In genomic region chr16:2555032-2555431, GRCh38 we compare ENCODE assay signal across 9 cellular contexts. TPM values are rescaled to one million over a fixed set of nuclear protein-coding genes. Genes with fewer than 3 reads are reported as not detected.
DNase-seq lines count a peak whose midpoint lies in the region; ATAC-seq, FAIRE-seq and TF ChIP-seq lines count a peak whose summit lies in the region.
"Not testable (repeated sequence)": the region's sequence is repeated elsewhere in the genome, so short reads cannot be mapped to it uniquely, and the experiment has no call there.
"Had no signal": no experiment of that assay in that cellular context is flagged by ENCODE, and none has a peak within 500 bp of the region (broad histone marks: within the 10 kb centered on the region; RNA-seq: fewer than 3 reads in every experiment).

No MANE protein-coding gene starts in this region.

- not testable (repeated sequence) for H3K9ac ChIP-seq in PC-3 (ENCODE audit: low read length); GM12878 (ENCODE audit: control insufficient read depth, insufficient read depth, low read length)

- POLR2A ChIA-PET in PC-3 (lab: Charles Lee; ENCODE audit: unreplicated experiment); GM12878 (lab: Charles Lee): not testable (repeated sequence)

- not testable (repeated sequence) for H3K4me1 Mint-ChIP-seq in Calu3 (ENCODE audit: low read depth, unreplicated experiment); activated T-cell treated with anti-CD3 and anti-CD28 coated beads, Interleukin-2, amount 50 U/mL, for 72 hours (ENCODE audit: low read depth); memory B cell; stimulated activated memory B cell treated with anti-CD40 and anti-IgM and Interleukin-4, amounts not matched to agents 10 μg/mL and 1 μg/mL and 100 μg/mL, for 72 hours

- not testable (repeated sequence) for DNase-seq in Calu3; PC-3; activated T-cell treated with anti-CD3 and anti-CD28 coated beads, Interleukin-2, amount 50 U/mL, for 72 hours; GM12878 (ENCODE audit: low read depth, low spot score); memory B cell (ENCODE audit: low spot score in 2 of 2)

- not testable (repeated sequence) for TF ChIP-seq CTCF in Calu3 (IDR thresholded peaks at IDR 0.05; ENCODE audit: unreplicated experiment); PC-3 (conservative IDR thresholded peaks at IDR 0.05; ENCODE audit: low read depth, low read length); GM12878 (IDR thresholded peaks at IDR 0.05 in 2 of 3, conservative IDR thresholded peaks at IDR 0.05 in 1 of 3; ENCODE audit: control insufficient read depth in 2 of 3, extremely low read depth in 1 of 3, insufficient read depth in 1 of 3, low read depth in 3 of 3, low read length in 3 of 3); gastroesophageal sphincter (IDR thresholded peaks at IDR 0.05)

- not testable (repeated sequence) for H4K20me1 ChIP-seq in PC-3 (ENCODE audit: low read length); GM12878 (ENCODE audit: control insufficient read depth, insufficient read depth)

- TF ChIP-seq POLR2A in GM12878 (IDR thresholded peaks at IDR 0.05; ENCODE audit: low read depth, low read length); gastroesophageal sphincter (IDR thresholded peaks at IDR 0.05): not testable (repeated sequence)

- not testable (repeated sequence) for FAIRE-seq in GM12878 (lab: Jason Lieb, UNC)

- H3K9me3 ChIP-seq in PC-3 (ENCODE audit: low read length); GM12878 (replicated peaks; ENCODE audit: control insufficient read depth, insufficient read depth, low read length); gastroesophageal sphincter: not testable (repeated sequence)

- not testable (repeated sequence) for H2AFZ ChIP-seq in PC-3 (ENCODE audit: low read length); GM12878 (ENCODE audit: control insufficient read depth, low read depth, low read length)

- WGBS in GM12878 (ENCODE audit: insufficient coverage, insufficient replicate concordance, low lambda C conversion rate, missing lambda C conversion rate) = no CpG with 5 or more reads among the region's 8 CpGs
- no CpG with 5 or more reads among the region's 8 CpGs for WGBS in gastroesophageal sphincter (ENCODE audit: low coverage in 1 of 2), 2 donors

- not testable (repeated sequence) for H3K79me2 ChIP-seq in PC-3 (ENCODE audit: low read length); GM12878 (ENCODE audit: control insufficient read depth, insufficient read depth, low read length)

- not testable (repeated sequence) for H3K4me3 Mint-ChIP-seq in Calu3 (ENCODE audit: low read depth, unreplicated experiment); activated T-cell treated with anti-CD3 and anti-CD28 coated beads, Interleukin-2, amount 50 U/mL, for 72 hours; memory B cell; stimulated activated memory B cell treated with anti-CD40 and anti-IgM and Interleukin-4, amounts not matched to agents 10 μg/mL and 1 μg/mL and 100 μg/mL, for 72 hours

- in situ Hi-C loops in GM12878 (cut with MboI) = not testable (repeated sequence)

- not testable (repeated sequence) for ATAC-seq in PC-3
- ATAC-seq in activated T-cell treated with anti-CD3 and anti-CD28 coated beads, Interleukin-2, amount 50 U/mL, for 72 hours (replicated peaks in 1 of 2) = peak; percentile 46 to 69
- ATAC-seq in GM12878 (peak; percentile 67), gastroesophageal sphincter (peak; percentile 33), memory B cell (ENCODE audit: low read depth) (peak; percentile 34)
- peak; percentile 73 for ATAC-seq in stimulated activated memory B cell treated with anti-CD40 and anti-IgM and Interleukin-4, amounts not matched to agents 10 μg/mL and 1 μg/mL and 100 μg/mL, for 72 hours

- not testable (repeated sequence) for H3K27ac ChIP-seq in PC-3 (ENCODE audit: low read length); GM12878 (ENCODE audit: control insufficient read depth, insufficient read depth); gastroesophageal sphincter

- TF ChIP-seq RAD21 in GM12878 (IDR thresholded peaks at IDR 0.05; ENCODE audit: insufficient read depth, low read depth, low read length) = not testable (repeated sequence)

- TF ChIP-seq EP300 in GM12878 (IDR thresholded peaks at IDR 0.05; ENCODE audit: borderline replicate concordance in 1 of 2, control insufficient read depth in 1 of 2, low read depth in 2 of 2, low read length in 2 of 2); gastroesophageal sphincter (IDR thresholded peaks at IDR 0.05): not testable (repeated sequence)

- H3K27me3 ChIP-seq in PC-3 (ENCODE audit: low read length); GM12878 (replicated peaks in 1 of 2; ENCODE audit: control insufficient read depth in 2 of 2, insufficient read depth in 2 of 2, low read length in 1 of 2); gastroesophageal sphincter: not testable (repeated sequence)

- intact Hi-C loops in Calu3 (cut with micrococcal nuclease; ENCODE audit: unreplicated experiment); PC-3 (cut with micrococcal nuclease); GM12878 (cut with micrococcal nuclease; ENCODE audit: unreplicated experiment): not testable (repeated sequence)

- not testable (repeated sequence) for H3K9me2 ChIP-seq in PC-3 (replicated peaks; ENCODE audit: low read length)

- not testable (repeated sequence) for H3F3A ChIP-seq in PC-3 (ENCODE audit: low read length, unreplicated experiment)

- H3K27ac Mint-ChIP-seq in Calu3 (ENCODE audit: unreplicated experiment); activated T-cell treated with anti-CD3 and anti-CD28 coated beads, Interleukin-2, amount 50 U/mL, for 72 hours; memory B cell; stimulated activated memory B cell treated with anti-CD40 and anti-IgM and Interleukin-4, amounts not matched to agents 10 μg/mL and 1 μg/mL and 100 μg/mL, for 72 hours: not testable (repeated sequence)

- SMC1A ChIA-PET in GM12878 (lab: Charles Lee; ENCODE audit: uncharacterized antibody, unreplicated experiment) = not testable (repeated sequence)

- not testable (repeated sequence) for H3K36me3 Mint-ChIP-seq in Calu3 (ENCODE audit: insufficient read depth, unreplicated experiment); activated T-cell treated with anti-CD3 and anti-CD28 coated beads, Interleukin-2, amount 50 U/mL, for 72 hours (ENCODE audit: insufficient read depth in 2 of 2); memory B cell; stimulated activated memory B cell treated with anti-CD40 and anti-IgM and Interleukin-4, amounts not matched to agents 10 μg/mL and 1 μg/mL and 100 μg/mL, for 72 hours

- not testable (repeated sequence) for H3K4me1 ChIP-seq in PC-3 (ENCODE audit: insufficient read depth, low read length); GM12878 (ENCODE audit: control insufficient read depth, insufficient read depth, low read length); gastroesophageal sphincter

- CTCF ChIA-PET in Calu3 (lab: Charles Lee); PC-3 (lab: Charles Lee); GM12878 (lab: Yijun Ruan, JAX): not testable (repeated sequence)

- not testable (repeated sequence) for H3K36me3 ChIP-seq in PC-3 (ENCODE audit: low read depth, low read length); GM12878 (ENCODE audit: control insufficient read depth in 2 of 2, insufficient read depth in 2 of 2, low read length in 1 of 2); gastroesophageal sphincter

- H3K9me3 Mint-ChIP-seq in Calu3 (ENCODE audit: low read depth, unreplicated experiment); activated T-cell treated with anti-CD3 and anti-CD28 coated beads, Interleukin-2, amount 50 U/mL, for 72 hours; memory B cell; stimulated activated memory B cell treated with anti-CD40 and anti-IgM and Interleukin-4, amounts not matched to agents 10 μg/mL and 1 μg/mL and 100 μg/mL, for 72 hours: not testable (repeated sequence)

- BruUV-seq in Calu3 (replicated peaks; lab: Mats Ljungman, UMichigan) (TSS peak; percentile 53), PC-3 (replicated peaks; lab: Mats Ljungman, UMichigan) (TSS peak; percentile 5)
- BruUV-seq in GM12878 (replicated peaks; lab: Mats Ljungman, UMichigan) = not testable (repeated sequence)

- not testable (repeated sequence) for H3K4me2 ChIP-seq in PC-3 (ENCODE audit: low read length); GM12878 (ENCODE audit: control insufficient read depth, insufficient read depth)

- not testable (repeated sequence) for H3K27me3 Mint-ChIP-seq in Calu3 (ENCODE audit: unreplicated experiment); activated T-cell treated with anti-CD3 and anti-CD28 coated beads, Interleukin-2, amount 50 U/mL, for 72 hours (ENCODE audit: low read depth); memory B cell; stimulated activated memory B cell treated with anti-CD40 and anti-IgM and Interleukin-4, amounts not matched to agents 10 μg/mL and 1 μg/mL and 100 μg/mL, for 72 hours

- RAD21 ChIA-PET in GM12878 (lab: Charles Lee; ENCODE audit: unreplicated experiment) = not testable (repeated sequence)

- H3K4me3 ChIP-seq in PC-3 (ENCODE audit: low read length); GM12878; gastroesophageal sphincter: not testable (repeated sequence)

RNA-seq across cellular contexts. Expression of gene PDPK1, which starts 17.2 kb away (rescaled TPM):
- total RNA-seq in Calu3 (2022) (57.4 and 62.4 TPM in 2 replicates), PC-3 (2014; rRNA removed) (13.7 and 18.9 TPM in 2 replicates), GM12878 (2014; rRNA removed) (18.2 and 22.7 TPM in 2 replicates), GM12878 (2014; rRNA removed; fragmentation: Illumina TruSeq; extraction: Trizol) (15.8 and 18.0 TPM in 2 replicates), GM12878 (2021) (35.7 and 39.0 TPM in 2 replicates), gastroesophageal sphincter (10 to 100 TPM; 30.8 to 43.1 (median 36.5) TPM)
- total RNA-seq in activated T-cell treated with anti-CD3 and anti-CD28 coated beads, Interleukin-2, amount 50 U/mL, for 72 hours = 10 to 100 TPM; 53.0 to 53.8 TPM
- total RNA-seq in GM12878 (2013; cell fraction: nucleolus; rRNA removed) = 62.9 and 66.4 TPM in 2 replicates
- 11.0 TPM for polyA plus RNA-seq in GM12878 (2011; ENCODE audit: low read depth)
- polyA plus RNA-seq in GM12878 (2011; rRNA removed) (40.1 and 41.3 TPM in 2 replicates), GM12878 (2014; fragmentation: Illumina TruSeq; extraction: Trizol) (31.6 and 38.5 TPM in 2 replicates), GM12878 (2014; fragmentation: Nextera tagmentation; extraction: Ambion mirVana) (1 to 10 TPM; 3.9 to 5.2 TPM), GM12878 (2014; rRNA removed) (24.7 and 25.5 TPM in 2 replicates), GM12878 (2016; fragmentation: Nextera tagmentation; extraction: Ambion mirVana) (10 to 100 TPM; 26.3 to 30.8 TPM)
- polyA plus RNA-seq in GM12878 (2011; cell fraction: cytosol; rRNA removed) = 30.9 and 33.6 TPM in 2 replicates
- 45.6 and 48.6 TPM in 2 replicates for polyA plus RNA-seq in GM12878 (2011; cell fraction: nucleus; rRNA removed)
- 15.1 and 19.1 TPM in 2 replicates for polyA plus RNA-seq in GM12878 (2012)
- polyA minus RNA-seq in GM12878 (2011; rRNA and poly(A)+ RNA removed) = 46.2 and 54.6 TPM in 2 replicates
- polyA minus RNA-seq in GM12878 (2011; cell fraction: cytosol; rRNA and poly(A)+ RNA removed) = 11.4 and 16.6 TPM in 2 replicates
- 18.3 and 23.6 TPM in 2 replicates for polyA minus RNA-seq in GM12878 (2011; cell fraction: nucleus; rRNA and poly(A)+ RNA removed)

RNA-seq across cellular contexts. Expression of gene CEMP1, which starts 23.8 kb away (rescaled TPM):
- total RNA-seq in Calu3 (2022) (0.86 and 0.90 TPM in 2 replicates), PC-3 (2014; rRNA removed) (0.46 TPM in 1 of 2 replicates, not detected in the other), GM12878 (2014; rRNA removed) (not detected in 2 replicates), GM12878 (2014; rRNA removed; fragmentation: Illumina TruSeq; extraction: Trizol) (not detected in 2 replicates), GM12878 (2021) (0.15 TPM in 1 of 2 replicates, not detected in the other), gastroesophageal sphincter (under 1 TPM in 1 of 4 donors, not detected in 3; 0.40 TPM)
- under 1 TPM in 1 of 2 donors, not detected in 1; 0.30 TPM for total RNA-seq in activated T-cell treated with anti-CD3 and anti-CD28 coated beads, Interleukin-2, amount 50 U/mL, for 72 hours
- total RNA-seq in GM12878 (2013; cell fraction: nucleolus; rRNA removed) = 0.98 TPM in 1 of 2 replicates, not detected in the other
- polyA plus RNA-seq in GM12878 (2011; ENCODE audit: low read depth) = not detected
- polyA plus RNA-seq in GM12878 (2011; rRNA removed) (0.05 TPM in 1 of 2 replicates, not detected in the other), GM12878 (2014; fragmentation: Illumina TruSeq; extraction: Trizol) (not detected in 2 replicates), GM12878 (2014; fragmentation: Nextera tagmentation; extraction: Ambion mirVana) (1 to 10 TPM in 1 of 2 experiments, not detected in 1; 1.5 TPM), GM12878 (2014; rRNA removed) (not detected in 2 replicates), GM12878 (2016; fragmentation: Nextera tagmentation; extraction: Ambion mirVana) (1 to 10 TPM; 3.9 to 8.2 TPM)
- 0.13 TPM in 1 of 2 replicates, not detected in the other for polyA plus RNA-seq in GM12878 (2011; cell fraction: cytosol; rRNA removed)
- 0.16 TPM in 1 of 2 replicates, not detected in the other for polyA plus RNA-seq in GM12878 (2011; cell fraction: nucleus; rRNA removed)
- 2.8 TPM in 1 of 2 replicates, not detected in the other for polyA plus RNA-seq in GM12878 (2012)
- 0.31 TPM in 1 of 2 replicates, not detected in the other for polyA minus RNA-seq in GM12878 (2011; rRNA and poly(A)+ RNA removed)
- polyA minus RNA-seq in GM12878 (2011; cell fraction: cytosol; rRNA and poly(A)+ RNA removed) = not detected in 2 replicates
- 0.36 and 0.96 TPM in 2 replicates for polyA minus RNA-seq in GM12878 (2011; cell fraction: nucleus; rRNA and poly(A)+ RNA removed)
- total RNA-seq: HFFc6 had no signal
- polyA plus RNA-seq: AG04450 had no signal

RNA-seq across cellular contexts. Expression of gene AMDHD2, which starts 34.9 kb away (rescaled TPM):
- total RNA-seq in Calu3 (2022) (60.2 and 65.1 TPM in 2 replicates), PC-3 (2014; rRNA removed) (50.3 and 62.8 TPM in 2 replicates), GM12878 (2014; rRNA removed) (26.3 and 32.2 TPM in 2 replicates), GM12878 (2014; rRNA removed; fragmentation: Illumina TruSeq; extraction: Trizol) (8.0 and 8.9 TPM in 2 replicates), GM12878 (2021) (35.1 and 41.8 TPM in 2 replicates), gastroesophageal sphincter (10 to 100 TPM; 14.0 to 29.1 (median 23.4) TPM)
- total RNA-seq in activated T-cell treated with anti-CD3 and anti-CD28 coated beads, Interleukin-2, amount 50 U/mL, for 72 hours = 10 to 100 TPM; 28.2 to 33.8 TPM
- 69.9 and 87.2 TPM in 2 replicates for total RNA-seq in GM12878 (2013; cell fraction: nucleolus; rRNA removed)
- polyA plus RNA-seq in GM12878 (2011; ENCODE audit: low read depth) = 4.6 TPM
- polyA plus RNA-seq in GM12878 (2011; rRNA removed) (3.0 and 5.2 TPM in 2 replicates), GM12878 (2014; fragmentation: Illumina TruSeq; extraction: Trizol) (0.76 and 3.9 TPM in 2 replicates), GM12878 (2014; fragmentation: Nextera tagmentation; extraction: Ambion mirVana) (under 1 TPM in 1 of 2 experiments, not detected in 1; 0.60 TPM), GM12878 (2014; rRNA removed) (35.6 and 38.4 TPM in 2 replicates), GM12878 (2016; fragmentation: Nextera tagmentation; extraction: Ambion mirVana) (10 to 100 TPM; 24.3 to 29.4 TPM)
- polyA plus RNA-seq in GM12878 (2011; cell fraction: cytosol; rRNA removed) = 8.4 and 14.9 TPM in 2 replicates
- polyA plus RNA-seq in GM12878 (2011; cell fraction: nucleus; rRNA removed) = 92.7 and 133 TPM in 2 replicates
- 17.9 and 19.9 TPM in 2 replicates for polyA plus RNA-seq in GM12878 (2012)
- 3.6 and 13.4 TPM in 2 replicates for polyA minus RNA-seq in GM12878 (2011; rRNA and poly(A)+ RNA removed)
- 4.2 and 7.5 TPM in 2 replicates for polyA minus RNA-seq in GM12878 (2011; cell fraction: cytosol; rRNA and poly(A)+ RNA removed)
- 27.3 and 47.7 TPM in 2 replicates for polyA minus RNA-seq in GM12878 (2011; cell fraction: nucleus; rRNA and poly(A)+ RNA removed)

RNA-seq across cellular contexts. Expression of gene ATP6V0C, which starts 41.3 kb away (rescaled TPM):
- total RNA-seq in Calu3 (2022) = 260 and 262 TPM in 2 replicates
- total RNA-seq in PC-3 (2014; rRNA removed) = 67.4 and 80.2 TPM in 2 replicates
- total RNA-seq in activated T-cell treated with anti-CD3 and anti-CD28 coated beads, Interleukin-2, amount 50 U/mL, for 72 hours = 10 to 100 TPM; 94.2 to 94.8 TPM
- 23.2 and 35.0 TPM in 2 replicates for total RNA-seq in GM12878 (2013; cell fraction: nucleolus; rRNA removed)
- 14.0 and 19.1 TPM in 2 replicates for total RNA-seq in GM12878 (2014; rRNA removed)
- total RNA-seq in GM12878 (2014; rRNA removed; fragmentation: Illumina TruSeq; extraction: Trizol) = 8.2 and 10.4 TPM in 2 replicates
- 127 and 135 TPM in 2 replicates for total RNA-seq in GM12878 (2021)
- 42.6 TPM for polyA plus RNA-seq in GM12878 (2011; ENCODE audit: low read depth)
- 1.5 and 5.9 TPM in 2 replicates for polyA plus RNA-seq in GM12878 (2011; rRNA removed)
- polyA plus RNA-seq in GM12878 (2011; cell fraction: cytosol; rRNA removed) = 17.1 and 29.2 TPM in 2 replicates
- polyA plus RNA-seq in GM12878 (2011; cell fraction: nucleus; rRNA removed) = 23.8 and 36.7 TPM in 2 replicates
- 148 and 155 TPM in 2 replicates for polyA plus RNA-seq in GM12878 (2012)
- 8.7 and 17.6 TPM in 2 replicates for polyA plus RNA-seq in GM12878 (2014; fragmentation: Illumina TruSeq; extraction: Trizol)
- polyA plus RNA-seq in GM12878 (2014; fragmentation: Nextera tagmentation; extraction: Ambion mirVana) = 10 to 100 TPM in 1 of 2 experiments, 1 to 10 TPM in 1; 2.4 to 16.5 TPM
- polyA plus RNA-seq in GM12878 (2014; rRNA removed) = 32.2 and 53.4 TPM in 2 replicates
- 100 to 1,000 TPM; 107 to 115 TPM for polyA plus RNA-seq in GM12878 (2016; fragmentation: Nextera tagmentation; extraction: Ambion mirVana)
- polyA minus RNA-seq in GM12878 (2011; rRNA and poly(A)+ RNA removed) = 7.2 and 8.9 TPM in 2 replicates
- 44.1 and 66.7 TPM in 2 replicates for polyA minus RNA-seq in GM12878 (2011; cell fraction: cytosol; rRNA and poly(A)+ RNA removed)
- 8.8 and 18.3 TPM in 2 replicates for polyA minus RNA-seq in GM12878 (2011; cell fraction: nucleus; rRNA and poly(A)+ RNA removed)
- 10 to 100 TPM; 37.5 to 62.2 (median 50.9) TPM for total RNA-seq in gastroesophageal sphincter
